Comparison of ENCODE assay signal across 13 cellular contexts in the genomic region with DNA sequence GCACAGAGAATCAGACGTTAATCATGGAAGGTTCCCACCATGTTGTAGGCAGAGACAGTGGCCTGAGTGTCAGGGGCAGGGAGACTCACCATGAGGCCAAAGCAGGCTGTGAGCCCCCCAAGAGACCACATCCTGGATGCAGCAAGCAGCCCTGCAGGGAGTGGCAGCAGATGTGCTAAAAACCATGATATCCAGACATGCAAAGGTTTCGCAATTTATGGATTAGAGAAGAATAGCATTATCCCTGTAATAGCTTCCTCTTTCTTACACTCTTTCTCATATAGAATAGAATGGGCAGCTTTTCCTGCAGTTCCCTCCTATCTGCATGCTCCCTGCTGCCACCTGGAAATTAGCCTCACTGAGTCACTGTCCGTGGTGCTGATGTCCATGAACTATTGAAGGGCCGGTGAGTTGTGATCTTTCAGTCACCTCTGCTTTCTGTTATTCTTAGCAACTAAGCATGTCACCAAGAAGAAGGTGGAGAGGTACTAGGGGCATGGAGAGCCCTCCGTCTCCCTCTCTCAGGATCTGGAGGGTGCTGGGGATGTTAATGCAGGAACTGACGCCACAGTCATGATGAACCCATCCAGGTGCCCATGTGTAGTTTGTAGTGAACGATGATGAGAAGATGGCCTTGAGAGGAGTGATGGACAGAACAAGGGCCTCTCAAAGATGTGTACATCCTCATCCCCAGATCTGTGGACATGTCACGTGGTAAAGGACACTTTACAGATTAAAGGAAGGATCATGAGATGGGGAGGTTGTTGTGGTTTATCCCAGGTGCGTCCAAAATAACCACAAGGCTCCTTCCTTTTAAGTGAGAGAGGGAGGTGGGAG. TPM values are rescaled to one million over a fixed set of nuclear protein-coding genes. Genes with fewer than 3 reads are reported as not detected.
DNase-seq lines count a peak whose midpoint lies in the region; ATAC-seq lines count a peak whose summit lies in the region.
"Had no signal": no experiment of that assay in that cellular context is flagged by ENCODE, and none has a peak within 500 bp of the region (broad histone marks: within the 10 kb centered on the region; RNA-seq: fewer than 3 reads in every experiment).

No MANE protein-coding gene starts in this region.

- DNase-seq in AML-193 (lab: John Stamatoyannopoulos, UW) (peak; percentile 49 to 69), HuH-7.5 (ENCODE audit: low spot score) (peak; percentile 29), SW480 (ENCODE audit: low spot score) (peak; percentile 54), iPS-NIHi11 (ENCODE audit: low spot score) (peak; percentile 59), T-cell (no peak)
- DNase-seq in activated naive CD4-positive, alpha-beta T cell (lab: John Stamatoyannopoulos, UW), result no peak
- DNase-seq: activated naive CD4-positive, alpha-beta T cell treated with anti-CD3 and anti-CD28 coated beads, Interleukin-2, amount 50 U/mL, for 16 hours; NCI-H1694 had no signal

- no peaks in the 10 kb centered on the region for H3K4me1 Mint-ChIP-seq in T-cell

- H3K9me3 Mint-ChIP-seq in T-cell, result peaks cover 0 to 3% (median 0%) of the 10 kb centered on the region in 3 donors

- CTCF ChIA-PET in T-cell (lab: Charles Lee), result no interaction called here

- H3K36me3 Mint-ChIP-seq in T-cell, result no peaks in the 10 kb centered on the region

- peak overlapping the region in 1 of 2 donors; percentile 25 for H3K27ac Mint-ChIP-seq in T-cell

- POLR2A ChIA-PET in T-cell (lab: Charles Lee), result no interaction called here

- peaks cover 33 to 35% of the 10 kb centered on the region in 2 donors for H3K27me3 Mint-ChIP-seq in T-cell

- no peak overlapping the region for H3K4me3 Mint-ChIP-seq in T-cell

- ATAC-seq in T-cell (replicated peaks in 1 of 4) (no peak), HG02870 (IDR thresholded peaks at IDR 0.05; ENCODE audit: unreplicated experiment) (no peak), HG03571 (IDR thresholded peaks at IDR 0.05; ENCODE audit: unreplicated experiment) (no peak)
- ATAC-seq: esophagus mucosa had no signal

RNA-seq across cellular contexts. Expression of gene CEACAM4, which starts 9.9 kb away (rescaled TPM):
- 1 to 10 TPM in 1 of 5 donors, under 1 TPM in 3, not detected in 1; 0.46 to 1.0 (median 0.68) TPM for total RNA-seq in T-cell
- total RNA-seq: T-helper 1 cell treated with Interleukin-12 subunit alpha and Interleukin-12 subunit beta and Interleukin-4 antibody, amounts not matched to agents 30 ng/mL and 1 ng/mL, for 36 hours; temporal lobe had no signal

RNA-seq across cellular contexts. Expression of gene CEACAM21, which starts 41.0 kb away (rescaled TPM):
- 10 to 100 TPM; 34.5 to 63.1 (median 40.3) TPM for total RNA-seq in T-cell

Comparison
In these comparisons a context has a peak if more than half of its experiments do, and no peak if none do; other contexts are left out.
1. DNase-seq: peak in AML-193 (2 of 2), HuH-7.5 (single experiment), SW480 (single experiment) and iPS-NIHi11 (single experiment); none in T-cell (0 of 34) and activated naive CD4-positive, alpha-beta T cell (0 of 4).